Comparison of ENCODE assay signal across 22 cellular contexts in the genomic region with DNA sequence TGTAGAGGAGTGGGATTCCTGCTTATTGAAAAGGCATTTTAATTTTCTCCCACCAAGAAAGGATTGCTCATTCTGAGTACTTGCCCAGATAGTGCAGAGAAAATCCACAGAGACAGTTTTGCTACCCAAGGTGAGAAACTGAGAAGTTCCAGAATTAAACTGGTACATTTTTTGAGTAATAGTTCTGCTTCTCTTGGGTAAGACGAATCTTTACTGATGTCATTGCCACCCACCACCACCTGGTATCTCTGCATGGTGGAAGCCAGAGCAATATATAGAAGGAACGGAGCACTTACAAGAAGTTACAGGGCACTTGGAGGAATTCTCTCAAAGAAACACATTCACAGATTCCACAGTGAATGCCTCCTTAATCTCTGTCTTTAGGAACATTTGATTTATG.
"Had no signal": no experiment of that assay in that cellular context is flagged by ENCODE, and none has a peak within 500 bp of the region (broad histone marks: within the 10 kb centered on the region; RNA-seq: fewer than 3 reads in every experiment).

No MANE protein-coding gene starts in this region.

- ATAC-seq: gastroesophageal sphincter, heart left ventricle, mucosa of descending colon, SK-N-SH treated with all-trans-retinoic acid at 6 μM for 48 hours, T-cell had no signal

- H3K36me3 Mint-ChIP-seq: naive B cell, T-cell had no signal

- H3K4me3 ChIP-seq: breast epithelium, gastroesophageal sphincter, heart left ventricle, left ventricle myocardium inferior, mucosa of descending colon, stomach, testis, upper lobe of left lung had no signal

- H3K4me1 Mint-ChIP-seq: naive B cell had no signal

- H3K27me3 ChIP-seq: breast epithelium, gastroesophageal sphincter, heart left ventricle, stomach, testis, upper lobe of left lung had no signal

- H3K4me1 ChIP-seq: breast epithelium, upper lobe of left lung had no signal

- H3K27ac Mint-ChIP-seq: activated B cell treated with CpG ODN at 0.5 μM for 24 hours; activated T-helper 1 cell treated with anti-CD3 and anti-CD28 coated beads, Interleukin-12 subunit alpha, Interleukin-12 subunit beta, Interleukin-2, Interleukin-4 antibody, amounts not matched to agents 30 ng/mL and 10 ng/mL and 1 ng/mL, durations not matched to agents 14 hours and 24 hours and 36 hours; naive B cell; T-cell had no signal

- H3K36me3 ChIP-seq: breast epithelium, gastroesophageal sphincter, heart left ventricle, left ventricle myocardium inferior, stomach, upper lobe of left lung had no signal

- H3K27ac ChIP-seq: breast epithelium, gastroesophageal sphincter, heart left ventricle, left ventricle myocardium inferior, stomach, testis, upper lobe of left lung had no signal

- H3K4me3 Mint-ChIP-seq: activated B cell treated with CpG ODN at 0.5 μM for 24 hours; activated T-helper 1 cell treated with anti-CD3 and anti-CD28 coated beads, Interleukin-12 subunit alpha, Interleukin-12 subunit beta, Interleukin-2, Interleukin-4 antibody, amounts not matched to agents 30 ng/mL and 10 ng/mL and 1 ng/mL, durations not matched to agents 14 hours and 24 hours and 36 hours; naive B cell; neural crest cell; T-cell had no signal

- H3K9me3 ChIP-seq: breast epithelium, gastroesophageal sphincter, heart left ventricle, left ventricle myocardium inferior, mucosa of descending colon, stomach, testis, upper lobe of left lung had no signal

- H3K9me3 Mint-ChIP-seq: activated T-helper 1 cell treated with anti-CD3 and anti-CD28 coated beads, Interleukin-12 subunit alpha, Interleukin-12 subunit beta, Interleukin-2, Interleukin-4 antibody, amounts not matched to agents 30 ng/mL and 10 ng/mL and 1 ng/mL, durations not matched to agents 14 hours and 24 hours and 36 hours; naive B cell; T-cell had no signal

- DNase-seq: activated B cell treated with CpG ODN at 0.5 μM for 24 hours; activated CD4-positive, alpha-beta T cell treated with anti-CD3 and anti-CD28 coated beads, Interleukin-2, amount 50 U/mL, for 1 hour; effector CD4-positive, alpha-beta T cell; heart left ventricle; kidney glomerular epithelial cell; left ventricle myocardium inferior; mammary epithelial cell; mucosa of descending colon; naive B cell; retina; SIG-M5; stimulated activated CD4-positive, alpha-beta T cell treated with anti-CD3 and anti-CD28 coated beads, Interleukin-12 subunit alpha, Interleukin-12 subunit beta, amount 100 ng/mL, for 4 hours; stimulated activated CD4-positive, alpha-beta T cell treated with anti-CD3 and anti-CD28 coated beads, Interleukin-2, amount 100 ng/mL, for 24 hours; stomach; T-cell; testis; upper lobe of left lung had no signal
